ENCODE assay signal across 19 cellular contexts in genomic region chr2:95019572-95019971, GRCh38. TPM values are rescaled to one million over a fixed set of nuclear protein-coding genes. Genes with fewer than 3 reads are reported as not detected.
"Had no signal": no experiment of that assay in that cellular context is flagged by ENCODE, and none has a peak within 500 bp of the region (broad histone marks: within the 10 kb centered on the region; RNA-seq: fewer than 3 reads in every experiment).

No MANE protein-coding gene starts in this region.

- H3K36me3 ChIP-seq: ascending aorta, esophagus muscularis mucosa, lower lobe of right lung, neutrophil, upper lobe of left lung had no signal

- ATAC-seq: activated CD4-positive, CD25-positive, alpha-beta regulatory T cell treated with anti-CD3 and anti-CD28 coated beads, Interleukin-2, amount 50 U/mL, for 24 hours; activated naive CD8-positive, alpha-beta T cell treated with anti-CD3 and anti-CD28 coated beads, Interleukin-2, amount 50 U/mL, for 24 hours; stimulated activated memory B cell treated with anti-CD40 and anti-IgM and Interleukin-4, amounts not matched to agents 10 μg/mL and 1 μg/mL and 100 μg/mL, for 72 hours had no signal

- DNase-seq: activated CD4-positive, alpha-beta T cell treated with anti-CD3 and anti-CD28 coated beads, Interleukin-2, amount 50 U/mL, for 4 hours; activated naive CD4-positive, alpha-beta T cell treated with anti-CD3 and anti-CD28 coated beads for 36 hours; activated naive CD8-positive, alpha-beta T cell treated with anti-CD3 and anti-CD28 coated beads, Interleukin-2, amount 50 U/mL, for 24 hours; activated T-cell treated with anti-CD3 and anti-CD28 coated beads, Interleukin-2, amount 50 U/mL, for 1 hour; retina; T-helper 1 cell; T1000 had no signal

- H3K9me3 ChIP-seq: ascending aorta, esophagus muscularis mucosa, lower lobe of right lung, neutrophil, upper lobe of left lung had no signal

- H3K4me1 ChIP-seq: ascending aorta had no signal

- H3K27ac ChIP-seq: ascending aorta, esophagus muscularis mucosa, lower lobe of right lung, neutrophil, upper lobe of left lung had no signal

- H3K27me3 ChIP-seq: ascending aorta had no signal

- H3K4me3 ChIP-seq: ascending aorta, esophagus muscularis mucosa, lower lobe of right lung, upper lobe of left lung had no signal

RNA-seq across cellular contexts. Expression of gene MAL, which starts 5.9 kb away (rescaled TPM):
- total RNA-seq: ascending aorta, chondrocyte, dermis microvascular lymphatic vessel endothelial cell, fibroblast of villous mesenchyme, mesothelial cell of epicardium, subcutaneous adipose tissue had no signal
